8 cellular contexts compared by ENCODE assay signal in the genomic region with DNA sequence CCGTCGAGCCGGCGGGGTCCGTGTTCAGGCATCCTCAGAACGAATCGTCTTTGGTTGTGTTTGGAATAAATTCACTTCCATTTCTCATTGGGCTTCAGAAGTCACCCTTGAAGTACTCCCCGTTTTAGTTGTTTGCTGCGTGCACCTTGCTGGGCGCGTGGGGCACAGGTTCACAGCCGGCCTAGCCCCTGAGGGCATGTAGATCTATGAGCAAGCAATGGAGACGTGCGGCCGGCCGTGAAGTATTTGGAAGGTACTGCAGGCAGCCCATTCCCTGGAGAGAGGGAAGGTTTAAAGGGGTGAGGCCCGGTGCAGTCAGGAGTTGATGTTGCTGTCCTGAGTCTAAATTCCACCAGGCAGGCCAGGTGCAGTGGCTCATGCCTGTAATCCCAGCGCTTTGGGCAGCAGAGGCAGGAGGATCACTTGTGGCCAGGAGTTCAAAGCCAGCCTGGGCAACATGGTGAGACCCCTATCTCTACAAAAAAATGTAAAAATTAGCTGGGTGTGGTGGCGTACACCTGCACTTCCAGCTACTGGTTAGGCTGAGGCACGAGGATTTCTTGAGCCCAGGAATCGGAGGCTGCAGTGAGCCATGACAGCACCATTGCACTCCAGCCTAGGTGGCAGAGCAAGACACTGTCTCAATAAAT. TPM values are rescaled to one million over a fixed set of nuclear protein-coding genes. Genes with fewer than 3 reads are reported as not detected.
DNase-seq lines count a peak whose midpoint lies in the region; ATAC-seq and TF ChIP-seq lines count a peak whose summit lies in the region.

No MANE protein-coding gene starts in this region.

- H3K4me2 ChIP-seq in osteoblast (ENCODE audit: insufficient read depth, low read length): peak overlapping the region; percentile 93

- no peak for TF ChIP-seq CTCF in WTC11 (IDR thresholded peaks at IDR 0.05)
- TF ChIP-seq CTCF in esophagus squamous epithelium (IDR thresholded peaks at IDR 0.05): no peak
- no peak for TF ChIP-seq CTCF in osteoblast (IDR thresholded peaks at IDR 0.05; ENCODE audit: extremely low read depth, low read depth, low read length)

- peak; percentile 74 for DNase-seq in H7
- no peak for DNase-seq in WTC11 (ENCODE audit: low spot score)
- DNase-seq in esophagus squamous epithelium (lab: John Stamatoyannopoulos, UW): no peak
- DNase-seq in osteoblast (ENCODE audit: insufficient read length, low spot score, missing footprints): peak; percentile 89
- DNase-seq in DMS79 (lab: John Stamatoyannopoulos, UW): no peak
- DNase-seq in midbrain (lab: John Stamatoyannopoulos, UW): no peak
- no peak for DNase-seq in amniotic stem cell (lab: John Stamatoyannopoulos, UW)

- POLR2A ChIA-PET in WTC11 (lab: Charles Lee): no interaction called here

- H3K27ac Mint-ChIP-seq in WTC11: peak overlapping the region; percentile 82

- H4K20me1 ChIP-seq in osteoblast (ENCODE audit: insufficient read depth, low read length): peaks cover 14% of the 10 kb centered on the region

- TF ChIP-seq POLR2A in esophagus squamous epithelium (IDR thresholded peaks at IDR 0.05): no peak

- peaks cover 26% of the 10 kb centered on the region for H3K27me3 Mint-ChIP-seq in WTC11 (ENCODE audit: low read depth)

- CTCF ChIA-PET in WTC11 (lab: Charles Lee): interaction anchor here (2.2 kb wide), 1 partner anchor 73 kb away, joined by 8 read pairs; no protein-coding TSS in a partner anchor

- H2AFZ ChIP-seq in ACC112 (ENCODE audit: low read length, unreplicated experiment) (peak overlapping the region; percentile 90), osteoblast (ENCODE audit: low read length) (peak overlapping the region; percentile 80)

- H3K4me1 ChIP-seq in ACC112 (ENCODE audit: control insufficient read depth, insufficient read depth, low read length, unreplicated experiment) (peaks cover 7% of the 10 kb centered on the region), esophagus squamous epithelium (peaks cover 18 to 52% (median 25%) of the 10 kb centered on the region in 3 donors), osteoblast (ENCODE audit: insufficient read depth, low read length) (peaks cover 10% of the 10 kb centered on the region)

- H3K27ac ChIP-seq in ACC112 (ENCODE audit: low read depth, low read length) (no peak overlapping the region), esophagus squamous epithelium (peak overlapping the region; percentile 62 to 84 (median 80)), osteoblast (ENCODE audit: low read depth, low read length) (peak overlapping the region; percentile 51)

- no peaks in the 10 kb centered on the region for H3K36me3 ChIP-seq in ACC112 (ENCODE audit: insufficient read depth, low read length)
- no peaks in the 10 kb centered on the region; the same call in 1 of the 2 replicates for H3K36me3 ChIP-seq in H7 (replicated peaks; ENCODE audit: control insufficient read depth, insufficient read depth, low read length)
- H3K36me3 ChIP-seq in esophagus squamous epithelium: peaks cover 0 to 9% (median 0%) of the 10 kb centered on the region in 3 donors
- H3K36me3 ChIP-seq in osteoblast (ENCODE audit: insufficient read depth, low read length): no peaks in the 10 kb centered on the region

- H3K4me1 Mint-ChIP-seq in WTC11: peaks cover 29% of the 10 kb centered on the region

- intact Hi-C loops in esophagus squamous epithelium (cut with DNase I): no loop called here

- no peaks in the 10 kb centered on the region; the same call in 1 of the 2 replicates for H3K36me3 Mint-ChIP-seq in WTC11

- H3K4me3 Mint-ChIP-seq in WTC11: peak overlapping the region; percentile 99

- H3K9me3 Mint-ChIP-seq in WTC11: no peaks in the 10 kb centered on the region

- 14 to 25% methylated on average over 7 to 12 of the region's 21 CpGs for WGBS in esophagus squamous epithelium, 2 donors

- H3K9me3 ChIP-seq in esophagus squamous epithelium: no peaks in the 10 kb centered on the region
- no peaks in the 10 kb centered on the region for H3K9me3 ChIP-seq in osteoblast (ENCODE audit: low read depth, low read length)

- peak overlapping the region; percentile 100 for H3K4me3 ChIP-seq in ACC112 (ENCODE audit: low read depth, low read length)
- H3K4me3 ChIP-seq in H7 (ENCODE audit: insufficient read depth, low read depth, low read length): peak overlapping the region; percentile 69
- H3K4me3 ChIP-seq in esophagus squamous epithelium: peak overlapping the region; percentile 67 to 92 (median 78)
- peak overlapping the region; percentile 88 for H3K4me3 ChIP-seq in osteoblast (ENCODE audit: insufficient read depth, low read length)

- H3K27me3 ChIP-seq in ACC112 (ENCODE audit: insufficient read depth, low read length) (peaks cover 26% of the 10 kb centered on the region), H7 (ENCODE audit: control insufficient read depth, insufficient read depth, low read length) (peaks cover 3% of the 10 kb centered on the region; the same call in 1 of the 2 replicates), esophagus squamous epithelium (peaks cover 0 to 29% (median 0%) of the 10 kb centered on the region in 4 donors), osteoblast (ENCODE audit: insufficient read depth, low read length) (peaks cover 22% of the 10 kb centered on the region)

- H3K79me2 ChIP-seq in ACC112 (ENCODE audit: control insufficient read depth, insufficient read depth, low read length, unreplicated experiment) (peaks cover 38% of the 10 kb centered on the region), osteoblast (ENCODE audit: insufficient read depth, low read length) (peaks cover 57% of the 10 kb centered on the region)

- ATAC-seq in WTC11: no peak

TF ChIP-seq in WTC11, 78 proteins besides CTCF, POLR2A, EP300 and RAD21:
- TF ChIP-seq SOX15 (CRISPR knock-in tag; IDR thresholded peaks at IDR 0.05): no peak

RNA-seq across cellular contexts. Expression of gene ACSF3, which starts 0.7 kb away (rescaled TPM):
- total RNA-seq in H7 (2014; rRNA removed; shearing (Covaris generic)): 20.2 and 24.0 TPM in 2 replicates
- 22.9 to 29.5 TPM (median 26.4 TPM) in 3 replicates for total RNA-seq in WTC11 (2021)
- total RNA-seq in esophagus squamous epithelium: 10 to 100 TPM; 15.1 to 21.1 (median 17.4) TPM
- 25.6 and 29.3 TPM in 2 replicates for total RNA-seq in osteoblast

Comparison
In these comparisons a context has a peak if more than half of its experiments do, and no peak if none do; other contexts are left out.
1. DNase-seq: peak in H7 (single experiment) and osteoblast (single experiment); none in WTC11 (single experiment), esophagus squamous epithelium (single experiment), DMS79 (single experiment), midbrain (single experiment) and amniotic stem cell (single experiment).
2. Peak in every context shown above with its lines, with median percentiles within 50 percentile points of each other: H3K4me3 ChIP-seq.